22 cellular contexts compared by ENCODE assay signal in genomic region chr17:79439493-79439892, GRCh38.
"Had no signal": no experiment of that assay in that cellular context is flagged by ENCODE, and none has a peak within 500 bp of the region (broad histone marks: within the 10 kb centered on the region; RNA-seq: fewer than 3 reads in every experiment).

No MANE protein-coding gene starts in this region.

- H3K36me3 ChIP-seq: esophagus squamous epithelium, lower lobe of right lung, neutrophil, sigmoid colon, stomach, thyroid gland had no signal

- H3K27ac ChIP-seq: esophagus squamous epithelium, lower lobe of right lung, neutrophil, parathyroid adenoma, sigmoid colon, stomach, thyroid gland had no signal

- H3K4me3 Mint-ChIP-seq: dendritic cell treated with granulocyte-macrophage colony-stimulating factor and Interleukin-4, amounts not matched to agents 40 ng/mL and 50 ng/mL, for 4 days; immature natural killer cell; naive thymus-derived CD8-positive, alpha-beta T cell; stimulated activated effector memory CD8-positive, alpha-beta T cell treated with anti-CD3 and anti-CD28 coated beads, Interleukin-12 subunit alpha, Interleukin-12 subunit beta, amount 100 ng/mL, for 72 hours; type B pancreatic cell had no signal

- ATAC-seq: left ventricle myocardium superior; naive thymus-derived CD8-positive, alpha-beta T cell; stimulated activated effector memory CD8-positive, alpha-beta T cell treated with anti-CD3 and anti-CD28 coated beads, Interleukin-12 subunit alpha, Interleukin-12 subunit beta, amount 100 ng/mL, for 72 hours had no signal

- H3K4me1 Mint-ChIP-seq: immature natural killer cell; stimulated activated effector memory CD8-positive, alpha-beta T cell treated with anti-CD3 and anti-CD28 coated beads, Interleukin-12 subunit alpha, Interleukin-12 subunit beta, amount 100 ng/mL, for 72 hours had no signal

- DNase-seq: effector CD8-positive, alpha-beta T cell; erythroblast; esophagus squamous epithelium; foreskin melanocyte; hypothalamus; immature natural killer cell; islet precursor cell; left ventricle myocardium superior; lower lobe of right lung; naive thymus-derived CD8-positive, alpha-beta T cell; sigmoid colon; stimulated activated CD4-positive, alpha-beta T cell treated with anti-CD3 and anti-CD28 coated beads, Interleukin-2, amount 100 ng/mL, for 24 hours; stimulated activated CD4-positive, alpha-beta T cell treated with anti-CD3 and anti-CD28 coated beads, Interleukin-4, amount 100 ng/mL, for 24 hours; stimulated activated naive CD4-positive, alpha-beta T cell treated with Interleukin-2 at 50 U/mL for 16 hours; stomach; thyroid gland had no signal

- H3K4me3 ChIP-seq: esophagus squamous epithelium, lower lobe of right lung, sigmoid colon, stomach, thyroid gland had no signal

- H3K36me3 Mint-ChIP-seq: immature natural killer cell; naive thymus-derived CD8-positive, alpha-beta T cell; stimulated activated effector memory CD8-positive, alpha-beta T cell treated with anti-CD3 and anti-CD28 coated beads, Interleukin-12 subunit alpha, Interleukin-12 subunit beta, amount 100 ng/mL, for 72 hours; type B pancreatic cell had no signal

- H3K9me3 ChIP-seq: esophagus squamous epithelium, lower lobe of right lung, neutrophil, sigmoid colon, stomach, thyroid gland had no signal

- H3K4me1 ChIP-seq: esophagus squamous epithelium, lower lobe of right lung, parathyroid adenoma, stomach, thyroid gland had no signal

- H3K9me3 Mint-ChIP-seq: dendritic cell treated with granulocyte-macrophage colony-stimulating factor and Interleukin-4, amounts not matched to agents 40 ng/mL and 50 ng/mL, for 4 days; naive thymus-derived CD8-positive, alpha-beta T cell; stimulated activated effector memory CD8-positive, alpha-beta T cell treated with anti-CD3 and anti-CD28 coated beads, Interleukin-12 subunit alpha, Interleukin-12 subunit beta, amount 100 ng/mL, for 72 hours; type B pancreatic cell had no signal

- H3K27me3 ChIP-seq: sigmoid colon, thyroid gland had no signal

- H3K27ac Mint-ChIP-seq: dendritic cell treated with granulocyte-macrophage colony-stimulating factor and Interleukin-4, amounts not matched to agents 40 ng/mL and 50 ng/mL, for 4 days; immature natural killer cell; naive thymus-derived CD8-positive, alpha-beta T cell; progenitor cell of endocrine pancreas; stimulated activated effector memory CD8-positive, alpha-beta T cell treated with anti-CD3 and anti-CD28 coated beads, Interleukin-12 subunit alpha, Interleukin-12 subunit beta, amount 100 ng/mL, for 72 hours; type B pancreatic cell had no signal
